In the genomic region with DNA sequence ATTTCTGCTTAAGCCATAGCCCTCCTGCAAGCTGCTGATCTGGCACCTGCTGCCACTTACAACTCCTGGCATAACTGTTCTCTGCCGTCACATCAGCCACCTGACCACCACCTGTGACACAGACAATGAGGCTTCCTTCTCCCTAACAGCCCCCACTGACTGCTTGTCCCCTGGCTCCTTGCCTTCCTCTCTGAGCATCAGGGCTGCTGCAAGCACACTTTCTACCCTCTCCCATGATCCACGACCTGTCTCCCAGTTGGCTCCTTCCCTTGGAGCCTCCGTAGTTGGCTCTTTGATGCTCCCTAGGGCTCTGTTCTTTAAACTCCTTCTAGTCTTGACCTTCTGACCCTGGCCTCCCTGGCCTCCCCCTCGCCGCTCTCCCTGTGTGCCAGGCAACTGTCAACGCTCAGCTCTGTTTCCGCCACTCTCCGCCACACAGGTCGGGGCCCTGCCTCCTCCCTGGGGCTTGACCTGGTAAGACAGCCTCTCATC, we compare ENCODE assay signal across 15 cellular contexts.
DNase-seq lines count a peak whose midpoint lies in the region; ATAC-seq and TF ChIP-seq lines count a peak whose summit lies in the region.
"Had no signal": no experiment of that assay in that cellular context is flagged by ENCODE, and none has a peak within 500 bp of the region (broad histone marks: within the 10 kb centered on the region; RNA-seq: fewer than 3 reads in every experiment).

No MANE protein-coding gene starts in this region.

- H3K27me3 Mint-ChIP-seq in brain: peaks cover 2% of the 10 kb centered on the region
- peaks cover 4% of the 10 kb centered on the region for H3K27me3 Mint-ChIP-seq in nephron progenitor cell (ENCODE audit: low read depth, poor library complexity)
- no peaks in the 10 kb centered on the region for H3K27me3 Mint-ChIP-seq in activated T-helper 2 cell treated with anti-CD3 and anti-CD28 coated beads, Interferon-gamma antibody, Interleukin-2, Interleukin-4, amounts not matched to agents 10 μg/mL and 5 μg/mL and 100 μg/mL, durations not matched to agents 14 hours and 24 hours and 36 hours (ENCODE audit: low read depth)
- H3K27me3 Mint-ChIP-seq: IgD-negative memory B cell; stimulated activated naive B cell treated with anti-CD40 and anti-IgM and Interleukin-4, amounts not matched to agents 10 μg/mL and 1 μg/mL and 100 μg/mL, for 72 hours had no signal

- no peak overlapping the region for H3K4me3 Mint-ChIP-seq in brain
- peak overlapping the region; percentile 3 for H3K4me3 Mint-ChIP-seq in nephron progenitor cell
- H3K4me3 Mint-ChIP-seq in activated T-helper 2 cell treated with anti-CD3 and anti-CD28 coated beads, Interferon-gamma antibody, Interleukin-2, Interleukin-4, amounts not matched to agents 10 μg/mL and 5 μg/mL and 100 μg/mL, durations not matched to agents 14 hours and 24 hours and 36 hours (ENCODE audit: low read depth): no peak overlapping the region
- H3K4me3 Mint-ChIP-seq: IgD-negative memory B cell; mesothelial cell of epicardium; stimulated activated naive B cell treated with anti-CD40 and anti-IgM and Interleukin-4, amounts not matched to agents 10 μg/mL and 1 μg/mL and 100 μg/mL, for 72 hours had no signal

- H3K27ac Mint-ChIP-seq in brain (peak overlapping the region; percentile 42 to 76 (median 68)), nephron progenitor cell (no peak overlapping the region)
- no peak overlapping the region for H3K27ac Mint-ChIP-seq in activated T-helper 2 cell treated with anti-CD3 and anti-CD28 coated beads, Interferon-gamma antibody, Interleukin-2, Interleukin-4, amounts not matched to agents 10 μg/mL and 5 μg/mL and 100 μg/mL, durations not matched to agents 14 hours and 24 hours and 36 hours
- H3K27ac Mint-ChIP-seq: IgD-negative memory B cell; mesothelial cell of epicardium; stimulated activated naive B cell treated with anti-CD40 and anti-IgM and Interleukin-4, amounts not matched to agents 10 μg/mL and 1 μg/mL and 100 μg/mL, for 72 hours had no signal

- no peaks in the 10 kb centered on the region for H3K4me1 ChIP-seq in body of pancreas
- H3K4me1 ChIP-seq: colonic mucosa had no signal

- H3K4me3 ChIP-seq in body of pancreas: no peak overlapping the region
- H3K4me3 ChIP-seq: colonic mucosa had no signal

- TF ChIP-seq POLR2A in body of pancreas (IDR thresholded peaks at IDR 0.05): no peak

- no peaks in the 10 kb centered on the region for H3K36me3 ChIP-seq in body of pancreas (replicated peaks in 1 of 2; ENCODE audit: insufficient read depth in 1 of 2, low read depth in 2 of 2)
- H3K36me3 ChIP-seq: colonic mucosa had no signal

- H3K27ac ChIP-seq in body of pancreas: peak overlapping the region in 1 of 4 donors; percentile 9
- H3K27ac ChIP-seq: colonic mucosa had no signal

- DNase-seq in DMS79 treated with DMSO at 0.1 percent for 48 hours (lab: John Stamatoyannopoulos, UW): peak; percentile 91
- peak; percentile 56 for DNase-seq in NCI-H2029 (lab: John Stamatoyannopoulos, UW)
- DNase-seq in nephron progenitor cell: peak; percentile 51
- no peak for DNase-seq in activated T-helper 2 cell treated with anti-CD3 and anti-CD28 coated beads, Interferon-gamma antibody, Interleukin-2, Interleukin-4, amounts not matched to agents 10 μg/mL and 5 μg/mL and 100 μg/mL, durations not matched to agents 14 hours and 24 hours and 36 hours (ENCODE audit: low spot score)
- DNase-seq in body of pancreas: no peak
- DNase-seq: activated CD8-positive, alpha-beta memory T cell treated with anti-CD3 and anti-CD28 coated beads for 24 hours; activated naive CD4-positive, alpha-beta T cell treated with anti-CD3 and anti-CD28 coated beads, Interleukin-2, amount 50 U/mL, for 16 hours; colonic mucosa; stimulated activated CD4-positive, alpha-beta T cell treated with anti-CD3 and anti-CD28 coated beads, Interleukin-4, amount 100 ng/mL, for 24 hours; stimulated activated naive B cell treated with anti-CD40 and anti-IgM and Interleukin-4, amounts not matched to agents 10 μg/mL and 1 μg/mL and 100 μg/mL, for 72 hours had no signal

- 78 to 79% methylated on average over 9 of the region's 9 CpGs for WGBS in body of pancreas, 2 donors

- H3K27me3 ChIP-seq in body of pancreas: no peaks in the 10 kb centered on the region
- H3K27me3 ChIP-seq: colonic mucosa had no signal

- no peaks in the 10 kb centered on the region for H3K9me3 ChIP-seq in body of pancreas
- H3K9me3 ChIP-seq: colonic mucosa had no signal

- intact Hi-C loops in activated T-helper 2 cell treated with anti-CD3 and anti-CD28 coated beads, Interferon-gamma antibody, Interleukin-2, Interleukin-4, amounts not matched to agents 10 μg/mL and 5 μg/mL and 100 μg/mL, durations not matched to agents 14 hours and 24 hours and 36 hours (cut with micrococcal nuclease): no loop called here
- intact Hi-C loops in body of pancreas (cut with DNase I): no loop called here

- H3K36me3 Mint-ChIP-seq in brain: peaks cover 27% of the 10 kb centered on the region
- peaks cover 8% of the 10 kb centered on the region for H3K36me3 Mint-ChIP-seq in nephron progenitor cell (ENCODE audit: low read depth)
- H3K36me3 Mint-ChIP-seq in activated T-helper 2 cell treated with anti-CD3 and anti-CD28 coated beads, Interferon-gamma antibody, Interleukin-2, Interleukin-4, amounts not matched to agents 10 μg/mL and 5 μg/mL and 100 μg/mL, durations not matched to agents 14 hours and 24 hours and 36 hours (ENCODE audit: low read depth): no peaks in the 10 kb centered on the region
- H3K36me3 Mint-ChIP-seq: IgD-negative memory B cell; stimulated activated naive B cell treated with anti-CD40 and anti-IgM and Interleukin-4, amounts not matched to agents 10 μg/mL and 1 μg/mL and 100 μg/mL, for 72 hours had no signal

- no peak for TF ChIP-seq CTCF in brain (conservative IDR thresholded peaks at IDR 0.05)
- TF ChIP-seq CTCF in nephron progenitor cell (IDR thresholded peaks at IDR 0.05): no peak
- no peak for TF ChIP-seq CTCF in body of pancreas (IDR thresholded peaks at IDR 0.05)

- peaks cover 0 to 2% (median 0%) of the 10 kb centered on the region in 5 experiments for H3K9me3 Mint-ChIP-seq in brain
- H3K9me3 Mint-ChIP-seq in nephron progenitor cell: no peaks in the 10 kb centered on the region
- no peaks in the 10 kb centered on the region for H3K9me3 Mint-ChIP-seq in activated T-helper 2 cell treated with anti-CD3 and anti-CD28 coated beads, Interferon-gamma antibody, Interleukin-2, Interleukin-4, amounts not matched to agents 10 μg/mL and 5 μg/mL and 100 μg/mL, durations not matched to agents 14 hours and 24 hours and 36 hours
- H3K9me3 Mint-ChIP-seq: IgD-negative memory B cell; mesothelial cell of epicardium; stimulated activated naive B cell treated with anti-CD40 and anti-IgM and Interleukin-4, amounts not matched to agents 10 μg/mL and 1 μg/mL and 100 μg/mL, for 72 hours had no signal

- peaks cover 58% of the 10 kb centered on the region for H3K4me1 Mint-ChIP-seq in brain
- H3K4me1 Mint-ChIP-seq in nephron progenitor cell: peaks cover 33% of the 10 kb centered on the region
- no peaks in the 10 kb centered on the region for H3K4me1 Mint-ChIP-seq in activated T-helper 2 cell treated with anti-CD3 and anti-CD28 coated beads, Interferon-gamma antibody, Interleukin-2, Interleukin-4, amounts not matched to agents 10 μg/mL and 5 μg/mL and 100 μg/mL, durations not matched to agents 14 hours and 24 hours and 36 hours (ENCODE audit: low read depth)
- H3K4me1 Mint-ChIP-seq: stimulated activated naive B cell treated with anti-CD40 and anti-IgM and Interleukin-4, amounts not matched to agents 10 μg/mL and 1 μg/mL and 100 μg/mL, for 72 hours had no signal

- ATAC-seq in HG03520 (IDR thresholded peaks at IDR 0.05; ENCODE audit: unreplicated experiment) (no peak), body of pancreas (no peak), GM19023 (IDR thresholded peaks at IDR 0.05; ENCODE audit: unreplicated experiment) (no peak)

Comparison
In these comparisons a context has a peak if more than half of its experiments do, and no peak if none do; other contexts are left out.
1. DNase-seq: peak in DMS79 treated with DMSO at 0.1 percent for 48 hours (single experiment), NCI-H2029 (single experiment) and nephron progenitor cell (single experiment); none in activated T-helper 2 cell treated with anti-CD3 and anti-CD28 coated beads, Interferon-gamma antibody, Interleukin-2, Interleukin-4, amounts not matched to agents 10 μg/mL and 5 μg/mL and 100 μg/mL, durations not matched to agents 14 hours and 24 hours and 36 hours (single experiment) and body of pancreas (0 of 4).
2. H3K27ac Mint-ChIP-seq: peak in brain (5 of 5); none in nephron progenitor cell (single experiment) and activated T-helper 2 cell treated with anti-CD3 and anti-CD28 coated beads, Interferon-gamma antibody, Interleukin-2, Interleukin-4, amounts not matched to agents 10 μg/mL and 5 μg/mL and 100 μg/mL, durations not matched to agents 14 hours and 24 hours and 36 hours (single experiment).